ENCODE assay signal across 7 cellular contexts in genomic region chrX:132490086-132490419, GRCh38. TPM values are rescaled to one million over a fixed set of nuclear protein-coding genes. Genes with fewer than 3 reads are reported as not detected.
A peak's percentile ranks its signal among the peaks of the same experiment; 100 is the strongest.
DNase-seq lines count a peak whose midpoint lies in the region; ATAC-seq, FAIRE-seq and TF ChIP-seq lines count a peak whose summit lies in the region.

No MANE protein-coding gene starts in this region.

- TF ChIP-seq POLR2A in GM12892 (IDR thresholded peaks at IDR 0.05; ENCODE audit: low read depth, low read length): no peak

- peak overlapping the region; percentile 26 for H2AFZ ChIP-seq in neuron (ENCODE audit: low read depth, low read length)

- no peaks in the 10 kb centered on the region for H3K27me3 ChIP-seq in neuron (ENCODE audit: insufficient read depth, low read length)

- DNase-seq in GM12892 (ENCODE audit: insufficient read length): no peak
- peak; percentile 93 for DNase-seq in NCI-H2107 treated with DMSO at 0.1 percent for 48 hours (lab: John Stamatoyannopoulos, UW; ENCODE audit: unreplicated experiment)
- peak; percentile 1 for DNase-seq in dermis blood vessel endothelial cell
- DNase-seq in H4 (ENCODE audit: low spot score): no peak

- H3K36me3 ChIP-seq in neuron (ENCODE audit: insufficient read depth, low read length): no peaks in the 10 kb centered on the region

- peak overlapping the region; percentile 68 for H3K4me3 ChIP-seq in neuron (ENCODE audit: low read length)

- ATAC-seq in GM21825 (IDR thresholded peaks at IDR 0.05; ENCODE audit: unreplicated experiment) (peak; percentile 11), GM18873 (IDR thresholded peaks at IDR 0.05; ENCODE audit: low FRiP score, unreplicated experiment) (no peak)

- H3K9me3 ChIP-seq in neuron (ENCODE audit: low read length): no peaks in the 10 kb centered on the region

- H3K4me1 ChIP-seq in neuron (ENCODE audit: insufficient read depth, low read length): peaks cover 7% of the 10 kb centered on the region

- peak; percentile 78 for FAIRE-seq in GM12892 (lab: Jason Lieb, UNC)

RNA-seq across cellular contexts. Expression of gene MBNL3, which starts 1.2 kb away (rescaled TPM):
- polyA plus RNA-seq in GM12892 (2012; ENCODE audit: missing spikeins): 9.0 TPM
- total RNA-seq in dermis blood vessel endothelial cell: 0.68 and 2.2 TPM in 2 replicates
- total RNA-seq in H4 (2014; rRNA removed; shearing (Covaris generic)): 7.9 and 12.2 TPM in 2 replicates

Comparison
In these comparisons a context has a peak if more than half of its experiments do, and no peak if none do; other contexts are left out.
1. DNase-seq: peak in NCI-H2107 treated with DMSO at 0.1 percent for 48 hours (single experiment) and dermis blood vessel endothelial cell (single experiment); none in GM12892 (single experiment) and H4 (single experiment).